ENCODE assay signal across 14 cellular contexts in genomic region chr4:156889616-156890594, GRCh38.
A peak's percentile ranks its signal among the peaks of the same experiment; 100 is the strongest.
DNase-seq lines count a peak whose midpoint lies in the region; FAIRE-seq and TF ChIP-seq lines count a peak whose summit lies in the region.
"Had no signal": no experiment of that assay in that cellular context is flagged by ENCODE, and none has a peak within 500 bp of the region (broad histone marks: within the 10 kb centered on the region; RNA-seq: fewer than 3 reads in every experiment).

No MANE protein-coding gene starts in this region.

- H3K36me3 Mint-ChIP-seq in astrocyte (ENCODE audit: low read depth, unreplicated experiment): peaks cover 8% of the 10 kb centered on the region
- no peaks in the 10 kb centered on the region for H3K36me3 Mint-ChIP-seq in activated CD4-positive, alpha-beta memory T cell treated with anti-CD3 and anti-CD28 coated beads for 36 hours
- H3K36me3 Mint-ChIP-seq: stimulated activated effector memory CD8-positive, alpha-beta T cell treated with anti-CD3 and anti-CD28 coated beads, Interleukin-12 subunit alpha, Interleukin-12 subunit beta, amount 100 ng/mL, for 72 hours had no signal

- POLR2A ChIA-PET in activated CD4-positive, alpha-beta memory T cell treated with anti-CD3 and anti-CD28 coated beads for 36 hours (lab: Charles Lee): no interaction called here

- H3K27me3 Mint-ChIP-seq in astrocyte (ENCODE audit: low read depth, unreplicated experiment): no peaks in the 10 kb centered on the region
- H3K27me3 Mint-ChIP-seq in activated CD4-positive, alpha-beta memory T cell treated with anti-CD3 and anti-CD28 coated beads for 36 hours: no peaks in the 10 kb centered on the region

- H2AFZ ChIP-seq in astrocyte (ENCODE audit: low read depth, low read length): no peak overlapping the region

- CTCF ChIA-PET in activated CD4-positive, alpha-beta memory T cell treated with anti-CD3 and anti-CD28 coated beads for 36 hours (lab: Charles Lee): no interaction called here

- H3K27me3 ChIP-seq in astrocyte (ENCODE audit: insufficient read depth, low read length) (no peaks in the 10 kb centered on the region), right atrium auricular region (no peaks in the 10 kb centered on the region), colonic mucosa (no peaks in the 10 kb centered on the region), WERI-Rb-1 (ENCODE audit: insufficient read depth, low read depth, severe bottlenecking) (no peaks in the 10 kb centered on the region)

- H3K36me3 ChIP-seq in astrocyte (ENCODE audit: insufficient read depth, low read length) (no peaks in the 10 kb centered on the region), right atrium auricular region (no peaks in the 10 kb centered on the region), colonic mucosa (no peaks in the 10 kb centered on the region), WERI-Rb-1 (no peaks in the 10 kb centered on the region)

- peaks cover 90% of the 10 kb centered on the region for H3K79me2 ChIP-seq in astrocyte (ENCODE audit: insufficient read depth, low read length)

- peaks cover 4% of the 10 kb centered on the region for H3K4me1 ChIP-seq in astrocyte (ENCODE audit: insufficient read depth, low read length)
- no peaks in the 10 kb centered on the region for H3K4me1 ChIP-seq in right atrium auricular region
- H3K4me1 ChIP-seq in colonic mucosa: no peaks in the 10 kb centered on the region

- H3K9ac ChIP-seq in astrocyte (ENCODE audit: low read length) (no peak overlapping the region), colonic mucosa (ENCODE audit: low read depth in 2 of 2, low read length in 2 of 2) (no peak overlapping the region)

- H4K20me1 ChIP-seq in astrocyte (ENCODE audit: insufficient read depth, low read length): peaks cover 32% of the 10 kb centered on the region

- TF ChIP-seq CTCF in astrocyte (IDR thresholded peaks at IDR 0.05; ENCODE audit: insufficient read depth, low read depth, low read length) (no peak), right atrium auricular region (IDR thresholded peaks at IDR 0.05) (no peak), D721Med (IDR thresholded peaks at IDR 0.05; ENCODE audit: insufficient read depth, missing control alignments) (no peak), colonic mucosa (IDR thresholded peaks at IDR 0.05) (no peak), WERI-Rb-1 (IDR thresholded peaks at IDR 0.05; ENCODE audit: low read depth, low read length) (no peak)

- no peaks in the 10 kb centered on the region for H3K9me3 Mint-ChIP-seq in astrocyte (ENCODE audit: unreplicated experiment)
- H3K9me3 Mint-ChIP-seq in activated CD4-positive, alpha-beta memory T cell treated with anti-CD3 and anti-CD28 coated beads for 36 hours: no peaks in the 10 kb centered on the region
- H3K9me3 Mint-ChIP-seq: T-helper 1 cell treated with Interleukin-12 subunit alpha and Interleukin-12 subunit beta and Interleukin-4 antibody, amounts not matched to agents 30 μg/mL and 1 μg/mL, for 36 hours had no signal

- H3K4me3 Mint-ChIP-seq in astrocyte (ENCODE audit: unreplicated experiment): no peak overlapping the region
- no peak overlapping the region for H3K4me3 Mint-ChIP-seq in activated CD4-positive, alpha-beta memory T cell treated with anti-CD3 and anti-CD28 coated beads for 36 hours
- H3K4me3 Mint-ChIP-seq: stimulated activated effector memory CD8-positive, alpha-beta T cell treated with anti-CD3 and anti-CD28 coated beads, Interleukin-12 subunit alpha, Interleukin-12 subunit beta, amount 100 ng/mL, for 72 hours; T-helper 1 cell treated with Interleukin-12 subunit alpha and Interleukin-12 subunit beta and Interleukin-4 antibody, amounts not matched to agents 30 μg/mL and 1 μg/mL, for 36 hours had no signal

- peaks cover 53% of the 10 kb centered on the region for H3K4me1 Mint-ChIP-seq in astrocyte (ENCODE audit: low read depth, unreplicated experiment)
- H3K4me1 Mint-ChIP-seq in activated CD4-positive, alpha-beta memory T cell treated with anti-CD3 and anti-CD28 coated beads for 36 hours (ENCODE audit: low read depth): no peaks in the 10 kb centered on the region
- H3K4me1 Mint-ChIP-seq: stimulated activated effector memory CD8-positive, alpha-beta T cell treated with anti-CD3 and anti-CD28 coated beads, Interleukin-12 subunit alpha, Interleukin-12 subunit beta, amount 100 ng/mL, for 72 hours had no signal

- H3K4me2 ChIP-seq in astrocyte (ENCODE audit: low read length): no peak overlapping the region

- intact Hi-C loops in activated CD4-positive, alpha-beta memory T cell treated with anti-CD3 and anti-CD28 coated beads for 36 hours (cut with micrococcal nuclease): no loop called here
- intact Hi-C loops in colonic mucosa (cut with DNase I): no loop called here

- no peak for FAIRE-seq in astrocyte (lab: Jason Lieb, UNC)
- FAIRE-seq in D721Med (lab: Jason Lieb, UNC): no peak
- FAIRE-seq: G401.6, small intestine had no signal

- H3K27ac ChIP-seq in astrocyte (ENCODE audit: low read depth, low read length): peak overlapping the region; percentile 27
- no peak overlapping the region for H3K27ac ChIP-seq in right atrium auricular region
- no peak overlapping the region for H3K27ac ChIP-seq in colonic mucosa
- no peak overlapping the region for H3K27ac ChIP-seq in WERI-Rb-1

- no peak overlapping the region for H3K27ac Mint-ChIP-seq in astrocyte (ENCODE audit: unreplicated experiment)
- no peak overlapping the region for H3K27ac Mint-ChIP-seq in activated CD4-positive, alpha-beta memory T cell treated with anti-CD3 and anti-CD28 coated beads for 36 hours
- H3K27ac Mint-ChIP-seq: stimulated activated effector memory CD8-positive, alpha-beta T cell treated with anti-CD3 and anti-CD28 coated beads, Interleukin-12 subunit alpha, Interleukin-12 subunit beta, amount 100 ng/mL, for 72 hours; T-helper 1 cell treated with Interleukin-12 subunit alpha and Interleukin-12 subunit beta and Interleukin-4 antibody, amounts not matched to agents 30 μg/mL and 1 μg/mL, for 36 hours had no signal

- no peak overlapping the region for H3K4me3 ChIP-seq in astrocyte (ENCODE audit: insufficient read depth, low read depth, low read length)
- H3K4me3 ChIP-seq in right atrium auricular region: no peak overlapping the region
- no peak overlapping the region for H3K4me3 ChIP-seq in colonic mucosa
- no peak overlapping the region for H3K4me3 ChIP-seq in WERI-Rb-1 (ENCODE audit: low read depth, low read length)

- DNase-seq in HK-2 (ENCODE audit: unreplicated experiment): peak; percentile 84
- DNase-seq in astrocyte (ENCODE audit: low read depth): peak; percentile 78
- peak; percentile 62 for DNase-seq in right atrium auricular region (ENCODE audit: low spot score)
- peak; percentile 74 for DNase-seq in stromal cell of bone marrow (ENCODE audit: low read depth)
- no peak for DNase-seq in D721Med (ENCODE audit: insufficient read length, low spot score)
- no peak for DNase-seq in activated CD4-positive, alpha-beta memory T cell treated with anti-CD3 and anti-CD28 coated beads for 36 hours
- no peak for DNase-seq in colonic mucosa
- no peak for DNase-seq in WERI-Rb-1
- DNase-seq: activated T-cell treated with anti-CD3 and anti-CD28 coated beads for 4 hours, KG1, small intestine had no signal

- H3K9me3 ChIP-seq in astrocyte (ENCODE audit: insufficient read depth, low read depth, low read length) (no peaks in the 10 kb centered on the region), right atrium auricular region (no peaks in the 10 kb centered on the region), colonic mucosa (no peaks in the 10 kb centered on the region), WERI-Rb-1 (ENCODE audit: severe bottlenecking) (no peaks in the 10 kb centered on the region)

Comparison
In these comparisons a context has a peak if more than half of its experiments do, and no peak if none do; other contexts are left out.
1. DNase-seq: peak in HK-2 (single experiment), astrocyte (single experiment), right atrium auricular region (single experiment) and stromal cell of bone marrow (single experiment); none in D721Med (single experiment), activated CD4-positive, alpha-beta memory T cell treated with anti-CD3 and anti-CD28 coated beads for 36 hours (single experiment), colonic mucosa (single experiment) and WERI-Rb-1 (single experiment).